Comparison of ENCODE assay signal across 13 cellular contexts in genomic region chr10:11448190-11448544, GRCh38.
DNase-seq lines count a peak whose midpoint lies in the region; ATAC-seq and FAIRE-seq lines count a peak whose summit lies in the region.
"Had no signal": no experiment of that assay in that cellular context is flagged by ENCODE, and none has a peak within 500 bp of the region (broad histone marks: within the 10 kb centered on the region; RNA-seq: fewer than 3 reads in every experiment).

No MANE protein-coding gene starts in this region.

- CTCF ChIA-PET in activated CD8-positive, alpha-beta memory T cell treated with anti-CD3 and anti-CD28 coated beads, Interleukin-2, amount 10 ng/mL, durations not matched to agents 7 days and 5 days (lab: Charles Lee), result no interaction called here

- FAIRE-seq in HTR-8/SVneo (lab: Jason Lieb, UNC), result no peak
- FAIRE-seq: D721Med had no signal

- no peak overlapping the region for H3K4me3 Mint-ChIP-seq in activated CD8-positive, alpha-beta memory T cell treated with anti-CD3 and anti-CD28 coated beads, Interleukin-2, amount 10 ng/mL, durations not matched to agents 7 days and 5 days

- H3K27me3 Mint-ChIP-seq in activated CD8-positive, alpha-beta memory T cell treated with anti-CD3 and anti-CD28 coated beads, Interleukin-2, amount 10 ng/mL, durations not matched to agents 7 days and 5 days, result peaks cover 6% of the 10 kb centered on the region

- no peaks in the 10 kb centered on the region for H3K9me3 Mint-ChIP-seq in activated CD8-positive, alpha-beta memory T cell treated with anti-CD3 and anti-CD28 coated beads, Interleukin-2, amount 10 ng/mL, durations not matched to agents 7 days and 5 days (ENCODE audit: low read depth)
- H3K9me3 Mint-ChIP-seq: naive thymus-derived CD4-positive, alpha-beta T cell had no signal

- DNase-seq in activated CD8-positive, alpha-beta memory T cell treated with anti-CD3 and anti-CD28 coated beads, Interleukin-2, amount 10 ng/mL, durations not matched to agents 7 days and 5 days, result peak; percentile 32
- DNase-seq in NCI-H524 treated with DMSO at 0.1 percent for 48 hours (lab: John Stamatoyannopoulos, UW) (no peak), NCI-H1092 treated with DMSO at 0.1 percent for 48 hours (lab: John Stamatoyannopoulos, UW) (no peak), HTR-8/SVneo (ENCODE audit: insufficient read length, low spot score) (no peak), mesenteric fat pad (ENCODE audit: low spot score) (no peak)
- DNase-seq: cortex of kidney; naive thymus-derived CD4-positive, alpha-beta T cell; NCI-H187 treated with DMSO at 0.1 percent for 48 hours; thyroid gland had no signal

- peaks cover 13% of the 10 kb centered on the region for H3K4me1 Mint-ChIP-seq in activated CD8-positive, alpha-beta memory T cell treated with anti-CD3 and anti-CD28 coated beads, Interleukin-2, amount 10 ng/mL, durations not matched to agents 7 days and 5 days

- H3K36me3 Mint-ChIP-seq in activated CD8-positive, alpha-beta memory T cell treated with anti-CD3 and anti-CD28 coated beads, Interleukin-2, amount 10 ng/mL, durations not matched to agents 7 days and 5 days, result no peaks in the 10 kb centered on the region
- H3K36me3 Mint-ChIP-seq: naive thymus-derived CD4-positive, alpha-beta T cell had no signal

- no peak overlapping the region for H3K27ac Mint-ChIP-seq in activated CD8-positive, alpha-beta memory T cell treated with anti-CD3 and anti-CD28 coated beads, Interleukin-2, amount 10 ng/mL, durations not matched to agents 7 days and 5 days

- ATAC-seq in GM18511 (IDR thresholded peaks at IDR 0.05; ENCODE audit: unreplicated experiment) (peak; percentile 67), GM21381 (IDR thresholded peaks at IDR 0.05; ENCODE audit: unreplicated experiment) (peak; percentile 39), HG03066 (IDR thresholded peaks at IDR 0.05; ENCODE audit: low read depth, unreplicated experiment) (peak; percentile 49)
- ATAC-seq in activated CD8-positive, alpha-beta memory T cell treated with anti-CD3 and anti-CD28 coated beads, Interleukin-2, amount 10 ng/mL, durations not matched to agents 7 days and 5 days, result no peak
- ATAC-seq: naive thymus-derived CD4-positive, alpha-beta T cell had no signal
